ENCODE assay signal across 10 cellular contexts in genomic region chr13:40613954-40614353, GRCh38. TPM values are rescaled to one million over a fixed set of nuclear protein-coding genes. Genes with fewer than 3 reads are reported as not detected.
DNase-seq lines count a peak whose midpoint lies in the region; ATAC-seq lines count a peak whose summit lies in the region.
"Had no signal": no experiment of that assay in that cellular context is flagged by ENCODE, and none has a peak within 500 bp of the region (broad histone marks: within the 10 kb centered on the region; RNA-seq: fewer than 3 reads in every experiment).

No MANE protein-coding gene starts in this region.

- H3K27me3 Mint-ChIP-seq in activated CD4-positive, alpha-beta T cell treated with anti-CD3 and anti-CD28 coated beads for 36 hours: no peaks in the 10 kb centered on the region
- H3K27me3 Mint-ChIP-seq in activated T-helper 17 cell treated with anti-CD3 and anti-CD28 coated beads, Interleukin-2, amount 50 U/mL, for 72 hours: no peaks in the 10 kb centered on the region
- no peaks in the 10 kb centered on the region for H3K27me3 Mint-ChIP-seq in stimulated activated naive CD8-positive, alpha-beta T cell treated with anti-CD3 and anti-CD28 coated beads, Interleukin-15, amount 100 ng/mL, for 72 hours

- H3K9me3 ChIP-seq in right cardiac atrium (ENCODE audit: control insufficient read depth, low read length): no peaks in the 10 kb centered on the region

- POLR2A ChIA-PET in activated CD4-positive, alpha-beta T cell treated with anti-CD3 and anti-CD28 coated beads for 36 hours (lab: Charles Lee): interaction anchor here (0.9 kb wide), 1 partner anchor 49 kb away, joined by 3 read pairs; no protein-coding TSS in a partner anchor

- CTCF ChIA-PET in activated CD4-positive, alpha-beta T cell treated with anti-CD3 and anti-CD28 coated beads for 36 hours (lab: Charles Lee): interaction anchor here (0.5 to 1.9 kb wide), 3 partner anchors 29 to 587 kb away, joined by 3 to 4 read pairs (median 3); no protein-coding TSS in a partner anchor

- DNase-seq in activated CD4-positive, alpha-beta T cell treated with anti-CD3 and anti-CD28 coated beads for 36 hours: no peak
- no peak for DNase-seq in activated CD4-positive, alpha-beta T cell treated with anti-CD3 and anti-CD28 coated beads for 1 hour
- DNase-seq in right cardiac atrium: peak in 1 of 3 donors; percentile 74
- no peak for DNase-seq in stimulated activated naive CD8-positive, alpha-beta T cell treated with anti-CD3 and anti-CD28 coated beads, Interleukin-15, amount 100 ng/mL, for 72 hours
- no peak for DNase-seq in activated CD4-positive, CD25-positive, alpha-beta regulatory T cell treated with anti-CD3 and anti-CD28 coated beads, Interleukin-2, amount 50 U/mL, for 72 hours
- DNase-seq: foreskin melanocyte, NCI-H1694 had no signal

- H3K4me3 ChIP-seq in right cardiac atrium (ENCODE audit: low read length): no peak overlapping the region

- H3K36me3 Mint-ChIP-seq in activated CD4-positive, alpha-beta T cell treated with anti-CD3 and anti-CD28 coated beads for 36 hours (ENCODE audit: low read depth): peaks cover 29% of the 10 kb centered on the region
- H3K36me3 Mint-ChIP-seq in activated T-helper 17 cell treated with anti-CD3 and anti-CD28 coated beads, Interleukin-2, amount 50 U/mL, for 72 hours (ENCODE audit: low read depth): peaks cover 37% of the 10 kb centered on the region

- no peaks in the 10 kb centered on the region for H3K9me3 Mint-ChIP-seq in activated CD4-positive, alpha-beta T cell treated with anti-CD3 and anti-CD28 coated beads for 36 hours (ENCODE audit: low read depth)
- no peaks in the 10 kb centered on the region for H3K9me3 Mint-ChIP-seq in activated T-helper 17 cell treated with anti-CD3 and anti-CD28 coated beads, Interleukin-2, amount 50 U/mL, for 72 hours
- H3K9me3 Mint-ChIP-seq in stimulated activated naive CD8-positive, alpha-beta T cell treated with anti-CD3 and anti-CD28 coated beads, Interleukin-15, amount 100 ng/mL, for 72 hours: peaks cover 0 to 4% of the 10 kb centered on the region in 2 donors

- WGBS in right cardiac atrium: 34% methylated on average over 4 of the region's 4 CpGs

- ATAC-seq in activated CD4-positive, alpha-beta T cell treated with anti-CD3 and anti-CD28 coated beads for 36 hours: no peak
- no peak for ATAC-seq in activated T-helper 17 cell treated with anti-CD3 and anti-CD28 coated beads, Interleukin-2, amount 50 U/mL, for 72 hours (replicated peaks)
- ATAC-seq in right cardiac atrium (peak; percentile 25 to 27), HG03457 (IDR thresholded peaks at IDR 0.05; ENCODE audit: unreplicated experiment) (no peak), GM18861 (IDR thresholded peaks at IDR 0.05; ENCODE audit: unreplicated experiment) (no peak)
- no peak for ATAC-seq in stimulated activated naive CD8-positive, alpha-beta T cell treated with anti-CD3 and anti-CD28 coated beads, Interleukin-15, amount 100 ng/mL, for 72 hours

- peaks cover 96% of the 10 kb centered on the region for H3K4me1 Mint-ChIP-seq in activated CD4-positive, alpha-beta T cell treated with anti-CD3 and anti-CD28 coated beads for 36 hours
- peaks cover 64% of the 10 kb centered on the region for H3K4me1 Mint-ChIP-seq in activated T-helper 17 cell treated with anti-CD3 and anti-CD28 coated beads, Interleukin-2, amount 50 U/mL, for 72 hours
- H3K4me1 Mint-ChIP-seq in stimulated activated naive CD8-positive, alpha-beta T cell treated with anti-CD3 and anti-CD28 coated beads, Interleukin-15, amount 100 ng/mL, for 72 hours: peaks cover 90% of the 10 kb centered on the region

- H3K4me1 ChIP-seq in right cardiac atrium (ENCODE audit: control insufficient read depth, insufficient read depth, low read length): peaks cover 28% of the 10 kb centered on the region

- H3K27ac ChIP-seq in right cardiac atrium (ENCODE audit: low read length): peak overlapping the region; percentile 48

- H3K27ac Mint-ChIP-seq in activated CD4-positive, alpha-beta T cell treated with anti-CD3 and anti-CD28 coated beads for 36 hours: peak overlapping the region; percentile 99
- peak overlapping the region; percentile 94 for H3K27ac Mint-ChIP-seq in activated T-helper 17 cell treated with anti-CD3 and anti-CD28 coated beads, Interleukin-2, amount 50 U/mL, for 72 hours
- peak overlapping the region; percentile 59 to 97 for H3K27ac Mint-ChIP-seq in stimulated activated naive CD8-positive, alpha-beta T cell treated with anti-CD3 and anti-CD28 coated beads, Interleukin-15, amount 100 ng/mL, for 72 hours

- peak overlapping the region; percentile 75 for H3K4me3 Mint-ChIP-seq in activated CD4-positive, alpha-beta T cell treated with anti-CD3 and anti-CD28 coated beads for 36 hours
- peak overlapping the region; percentile 86 for H3K4me3 Mint-ChIP-seq in activated T-helper 17 cell treated with anti-CD3 and anti-CD28 coated beads, Interleukin-2, amount 50 U/mL, for 72 hours
- peak overlapping the region; percentile 80 to 82 for H3K4me3 Mint-ChIP-seq in stimulated activated naive CD8-positive, alpha-beta T cell treated with anti-CD3 and anti-CD28 coated beads, Interleukin-15, amount 100 ng/mL, for 72 hours

- H3K27me3 ChIP-seq in right cardiac atrium (ENCODE audit: control insufficient read depth, insufficient read depth): no peaks in the 10 kb centered on the region

- intact Hi-C loops in activated CD4-positive, alpha-beta T cell treated with anti-CD3 and anti-CD28 coated beads for 36 hours (cut with DNase I, micrococcal nuclease): loop anchor here (2.0 to 10.0 kb wide), 5 partner anchors 17 to 361 kb away; partner anchors contain the start of gene MRPS31 (in 1 of the 2)
- intact Hi-C loops in right cardiac atrium (cut with DNase I): no loop called here

RNA-seq across cellular contexts. Expression of gene FOXO1, which starts 52.5 kb away (rescaled TPM):
- total RNA-seq in activated CD4-positive, alpha-beta T cell treated with anti-CD3 and anti-CD28 coated beads for 36 hours: 10 to 100 TPM; 37.5 to 42.5 TPM
- total RNA-seq in activated T-helper 17 cell treated with anti-CD3 and anti-CD28 coated beads, Interleukin-2, amount 50 U/mL, for 72 hours: 10 to 100 TPM; 32.0 to 48.9 TPM
- 10 to 100 TPM; 21.0 to 33.6 (median 24.5) TPM for total RNA-seq in right cardiac atrium
- 7.1 TPM for polyA plus RNA-seq in right cardiac atrium

Comparison
In these comparisons a context has a peak if more than half of its experiments do, and no peak if none do; other contexts are left out.
1. ATAC-seq: peak in right cardiac atrium (2 of 2); none in activated CD4-positive, alpha-beta T cell treated with anti-CD3 and anti-CD28 coated beads for 36 hours (single experiment), activated T-helper 17 cell treated with anti-CD3 and anti-CD28 coated beads, Interleukin-2, amount 50 U/mL, for 72 hours (single experiment), stimulated activated naive CD8-positive, alpha-beta T cell treated with anti-CD3 and anti-CD28 coated beads, Interleukin-15, amount 100 ng/mL, for 72 hours (single experiment), HG03457 (single experiment) and GM18861 (single experiment).
2. intact Hi-C loops: an anchor here in activated CD4-positive, alpha-beta T cell treated with anti-CD3 and anti-CD28 coated beads for 36 hours (2.0 to 10.0 kb wide); none called in right cardiac atrium.
3. Peak in every context shown above with its lines, with median percentiles within 50 percentile points of each other: H3K27ac Mint-ChIP-seq and H3K4me3 Mint-ChIP-seq.